ENCODE assay signal across 6 cellular contexts in the genomic region with DNA sequence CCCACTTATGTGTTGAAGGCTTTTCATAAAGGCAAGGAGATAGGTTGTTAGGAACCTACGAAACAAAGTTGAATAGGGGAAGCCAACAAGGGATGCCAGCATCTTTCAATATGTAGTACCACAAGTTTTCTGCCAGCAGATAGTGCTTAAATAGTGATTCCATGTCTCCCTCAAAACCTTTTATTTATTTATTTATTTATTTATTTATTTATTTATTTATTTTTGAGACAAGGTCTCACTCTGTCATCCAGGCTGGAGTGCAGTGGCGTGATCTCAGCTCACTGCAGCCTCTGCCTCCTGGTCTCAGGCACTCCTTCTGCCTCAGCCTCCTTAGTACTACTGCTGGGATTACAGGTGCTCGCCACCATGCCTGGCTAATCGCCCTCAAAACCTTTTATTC. TPM values are rescaled to one million over a fixed set of nuclear protein-coding genes. Genes with fewer than 3 reads are reported as not detected.
A peak's percentile ranks its signal among the peaks of the same experiment; 100 is the strongest.
DNase-seq lines count a peak whose midpoint lies in the region; ATAC-seq, FAIRE-seq and TF ChIP-seq lines count a peak whose summit lies in the region.
"Not testable (repeated sequence)": the region's sequence is repeated elsewhere in the genome, so short reads cannot be mapped to it uniquely, and the experiment has no call there.

No MANE protein-coding gene starts in this region.

- H3K36me3 Mint-ChIP-seq in MCF 10A (ENCODE audit: insufficient read depth, unreplicated experiment), result peaks cover 11% of the 10 kb centered on the region
- H3K36me3 Mint-ChIP-seq in osteocyte (ENCODE audit: unreplicated experiment), result not testable (repeated sequence)

- POLR2A ChIA-PET in A549 (lab: Yijun Ruan, JAX); HEK293 (lab: Yijun Ruan, JAX); PC-3 (lab: Charles Lee; ENCODE audit: unreplicated experiment): not testable (repeated sequence)
- POLR2A ChIA-PET in MCF 10A (lab: Yijun Ruan, JAX), result interaction anchor here (1.8 kb wide), 1 partner anchor 13 kb away, joined by 17 read pairs; a partner anchor contains a TSS

- peaks cover 98% of the 10 kb centered on the region for H3K79me2 ChIP-seq in GM23248 (ENCODE audit: insufficient read depth)
- peaks cover 78% of the 10 kb centered on the region for H3K79me2 ChIP-seq in PC-3 (ENCODE audit: low read length)

- not testable (repeated sequence) for H3K4me3 Mint-ChIP-seq in MCF 10A (ENCODE audit: unreplicated experiment); osteocyte (ENCODE audit: unreplicated experiment)

- peaks cover 25% of the 10 kb centered on the region for H3K4me1 Mint-ChIP-seq in MCF 10A (ENCODE audit: insufficient read depth, unreplicated experiment)
- peaks cover 25% of the 10 kb centered on the region for H3K4me1 Mint-ChIP-seq in osteocyte (ENCODE audit: unreplicated experiment)

- TF ChIP-seq CTCF in A549 (IDR thresholded peaks at IDR 0.05); HEK293 (tag by site-specific recombination; IDR thresholded peaks at IDR 0.05); PC-3 (conservative IDR thresholded peaks at IDR 0.05; ENCODE audit: low read depth, low read length); MCF 10A (IDR thresholded peaks at IDR 0.05; ENCODE audit: unreplicated experiment); osteocyte (IDR thresholded peaks at IDR 0.05): not testable (repeated sequence)

- FAIRE-seq in A549 (lab: Jason Lieb, UNC), result not testable (repeated sequence)

- peaks cover 32% of the 10 kb centered on the region for H3F3A ChIP-seq in GM23248 (ENCODE audit: insufficient read depth)
- H3F3A ChIP-seq in PC-3 (ENCODE audit: low read length, unreplicated experiment), result not testable (repeated sequence)

- not testable (repeated sequence) for H2AFZ ChIP-seq in GM23248; PC-3 (ENCODE audit: low read length)

- H3K9me3 Mint-ChIP-seq in MCF 10A (ENCODE audit: unreplicated experiment); osteocyte (ENCODE audit: unreplicated experiment): not testable (repeated sequence)

- H3K4me3 ChIP-seq in A549; GM23248; HEK293 (ENCODE audit: low read depth, low read length); PC-3 (ENCODE audit: low read length): not testable (repeated sequence)

- intact Hi-C loops in PC-3 (cut with micrococcal nuclease), result loop anchor here (5.0 kb wide), 1 partner anchor 45 kb away; no protein-coding TSS in a partner anchor
- intact Hi-C loops in MCF 10A (cut with micrococcal nuclease), result not testable (repeated sequence)

- not testable (repeated sequence) for H3K27me3 Mint-ChIP-seq in MCF 10A (ENCODE audit: insufficient read depth, unreplicated experiment); osteocyte (ENCODE audit: unreplicated experiment)

- H4K20me1 ChIP-seq in GM23248 (ENCODE audit: insufficient read depth); PC-3 (ENCODE audit: low read length): not testable (repeated sequence)

- CTCF ChIA-PET in A549 (lab: Yijun Ruan, JAX), result interaction anchor here (0.6 kb wide), 1 partner anchor 143 kb away, joined by 3 read pairs; no protein-coding TSS in a partner anchor
- CTCF ChIA-PET in HEK293 (lab: Yijun Ruan, JAX); PC-3 (lab: Charles Lee): not testable (repeated sequence)
- CTCF ChIA-PET in MCF 10A (lab: Yijun Ruan, JAX), result interaction anchor here (1.1 to 1.4 kb wide), 2 partner anchors 41 to 43 kb away, joined by 3 read pairs; no protein-coding TSS in a partner anchor

- H3K9ac ChIP-seq in GM23248; PC-3 (ENCODE audit: low read length): not testable (repeated sequence)

- not testable (repeated sequence) for DNase-seq in A549 (ENCODE audit: low read depth in 1 of 2, low spot score in 1 of 2); GM23248; PC-3; MCF 10A (ENCODE audit: unreplicated experiment); osteocyte (ENCODE audit: extremely low spot score, unreplicated experiment)

- H3K27ac Mint-ChIP-seq in MCF 10A (ENCODE audit: low read depth, unreplicated experiment) (peak overlapping the region; percentile 27), osteocyte (ENCODE audit: unreplicated experiment) (peak overlapping the region; percentile 43)

- not testable (repeated sequence) for H3K9me3 ChIP-seq in A549; GM23248 (ENCODE audit: low read depth); HEK293 (ENCODE audit: control insufficient read depth, insufficient read depth, low read depth, low read length); PC-3 (ENCODE audit: low read length)

- TF ChIP-seq RAD21 in A549 (conservative IDR thresholded peaks at IDR 0.05 in 1 of 2, IDR thresholded peaks at IDR 0.05 in 1 of 2), result not testable (repeated sequence)

- H3K27ac ChIP-seq in A549, result peak overlapping the region; percentile 20 to 62; a peak in 2 of 6 replicates
- H3K27ac ChIP-seq in GM23248, result peak overlapping the region; percentile 42; the same call in 1 of the 2 replicates
- not testable (repeated sequence) for H3K27ac ChIP-seq in HEK293 (ENCODE audit: extremely low read depth, low read depth, low read length)
- peak overlapping the region; percentile 77 for H3K27ac ChIP-seq in PC-3 (ENCODE audit: low read length)

- in situ Hi-C loops in GM23248 (cut with MboI), result not testable (repeated sequence)

- WGBS in A549 (ENCODE audit: missing lambda C conversion rate), result 98% methylated on average over 4 of the region's 4 CpGs
- 98% methylated on average over 4 of the region's 4 CpGs for WGBS in GM23248 (ENCODE audit: low coverage in 1 of 2, low lambda C conversion rate in 2 of 2, missing lambda C conversion rate in 2 of 2), 2 experiments

- H3K9me2 ChIP-seq in GM23248 (ENCODE audit: insufficient read depth); PC-3 (replicated peaks; ENCODE audit: low read length): not testable (repeated sequence)

- not testable (repeated sequence) for H3K27me3 ChIP-seq in GM23248 (replicated peaks; ENCODE audit: insufficient read depth); PC-3 (ENCODE audit: low read length)

- not testable (repeated sequence) for TF ChIP-seq EP300 in A549 (IDR thresholded peaks at IDR 0.05)

- not testable (repeated sequence) for ATAC-seq in A549, PC-3

- not testable (repeated sequence) for TF ChIP-seq POLR2A in A549 (IDR thresholded peaks at IDR 0.05; ENCODE audit: low read length)

- H3K4me2 ChIP-seq in A549, result peak overlapping the region; percentile 58; the same call in 2 of the 3 replicates
- H3K4me2 ChIP-seq in GM23248 (ENCODE audit: unreplicated experiment), result peak overlapping the region; percentile 33
- H3K4me2 ChIP-seq in PC-3 (ENCODE audit: low read length), result peak overlapping the region; percentile 67

- H3K36me3 ChIP-seq in GM23248 (ENCODE audit: low read depth); HEK293 (ENCODE audit: control insufficient read depth in 2 of 2, insufficient read depth in 1 of 2, low read length in 2 of 2); PC-3 (ENCODE audit: low read depth, low read length): not testable (repeated sequence)

- BruUV-seq in PC-3 (replicated peaks; lab: Mats Ljungman, UMichigan); MCF 10A (replicated peaks; lab: Mats Ljungman, UMichigan): not testable (repeated sequence)

- H3K4me1 ChIP-seq in A549, result peaks cover 41% of the 10 kb centered on the region
- peaks cover 23% of the 10 kb centered on the region for H3K4me1 ChIP-seq in GM23248 (ENCODE audit: insufficient read depth)
- not testable (repeated sequence) for H3K4me1 ChIP-seq in HEK293 (ENCODE audit: control insufficient read depth, insufficient read depth, low read length)
- peaks cover 32% of the 10 kb centered on the region for H3K4me1 ChIP-seq in PC-3 (ENCODE audit: insufficient read depth, low read length)

TF ChIP-seq in A549, 52 proteins besides CTCF, POLR2A, EP300 and RAD21:
- peak; percentile 97 for TF ChIP-seq ZC3H11A (IDR thresholded peaks at IDR 0.05)

TF ChIP-seq in HEK293, 187 proteins besides CTCF, POLR2A, EP300 and RAD21 (continues in another document):
- TF ChIP-seq ZNF560 (tag by site-specific recombination; IDR thresholded peaks at IDR 0.05; ENCODE audit: borderline replicate concordance) (peak; percentile 30; the same call in 1 of the 2 replicates), ZNF555 (tag by site-specific recombination; conservative IDR thresholded peaks at IDR 0.05) (peak; percentile 56)

RNA-seq across cellular contexts. Expression of a gene that starts 14.2 kb away (rescaled TPM):
- polyA plus RNA-seq in A549 (2011; rRNA removed) (46.3 and 51.1 TPM in 2 replicates), A549 (2017; fragmentation: RNase III; extraction: RNeasy Plus Mini Kit Qiagen cat#74134 plus additional on column Dnase treatment) (36.2 to 43.5 TPM (median 41.4 TPM) in 3 replicates), GM23248 (2016; fragmentation: Nextera tagmentation; extraction: Ambion mirVana) (82.8 and 88.3 TPM in 2 replicates)
- 41.4 and 53.0 TPM in 2 replicates for polyA plus RNA-seq in A549 (2012; cell fraction: cytosol; rRNA removed)
- 25.7 and 26.9 TPM in 2 replicates for polyA plus RNA-seq in A549 (2012; cell fraction: nucleus; rRNA removed)
- 54.0 and 54.9 TPM in 2 replicates for polyA minus RNA-seq in A549 (2011; rRNA and poly(A)+ RNA removed)
- total RNA-seq in GM23248 (2014; rRNA removed; shearing (Covaris generic)), result 28.0 and 30.1 TPM in 2 replicates
- total RNA-seq in PC-3 (2014; rRNA removed) (37.6 and 50.7 TPM in 2 replicates), MCF 10A (2022) (57.3 and 65.6 TPM in 2 replicates), osteocyte (84.3 and 85.4 TPM in 2 replicates)
